In the genomic region with DNA sequence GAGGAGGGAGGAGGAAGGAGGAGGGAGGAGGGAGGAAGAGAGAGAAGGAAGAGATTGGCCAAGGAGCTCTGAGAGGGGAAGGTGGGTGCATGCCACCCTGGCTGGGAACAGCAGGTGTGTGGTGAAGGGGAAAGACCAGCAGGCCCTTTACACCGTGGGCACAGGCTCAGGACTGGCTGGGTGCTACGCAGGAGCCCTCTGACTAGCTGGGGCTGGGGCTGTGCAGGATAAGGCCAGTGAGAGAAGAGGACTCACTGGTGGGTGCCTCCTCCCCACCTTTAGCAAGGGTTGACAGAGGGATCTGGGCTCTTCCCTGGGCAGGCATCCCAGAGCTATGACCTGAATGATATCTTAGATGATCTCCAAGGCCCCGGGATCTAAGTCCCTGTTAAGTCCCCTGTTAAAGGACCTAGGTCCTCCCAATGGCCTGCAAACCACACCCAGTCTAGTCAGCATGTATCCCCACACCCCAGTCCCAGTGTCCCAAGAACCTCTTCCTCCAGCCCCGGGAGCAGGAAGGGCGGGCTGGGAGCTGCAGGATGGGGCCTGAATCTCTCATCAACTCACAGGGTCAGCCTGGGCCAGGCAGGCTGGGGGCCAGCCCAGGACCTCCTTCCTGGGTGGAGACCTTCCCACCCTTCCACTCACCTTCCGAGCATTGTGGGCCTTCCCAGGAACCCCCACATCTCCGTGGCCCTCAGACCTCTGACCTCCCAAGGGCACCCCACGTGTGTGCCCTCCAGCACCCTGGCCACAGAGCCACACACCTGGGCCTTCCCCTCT, we compare ENCODE assay signal across 1 cellular context.
TF ChIP-seq lines count a peak whose summit lies in the region.

No MANE protein-coding gene starts in this region.

TF ChIP-seq in HepG2, 621 proteins besides CTCF, POLR2A, EP300 and RAD21 (continued from another document):
- no peak for TF ChIP-seq MAZ (IDR thresholded peaks at IDR 0.05; ENCODE audit: borderline replicate concordance, low read depth, low read length)
- TF ChIP-seq MAZ (CRISPR knock-in tag; IDR thresholded peaks at IDR 0.05; ENCODE audit: low read depth): no peak
